14 cellular contexts compared by ENCODE assay signal in genomic region chr2:37091873-37092272, GRCh38. TPM values are rescaled to one million over a fixed set of nuclear protein-coding genes. Genes with fewer than 3 reads are reported as not detected.
DNase-seq lines count a peak whose midpoint lies in the region; ATAC-seq and TF ChIP-seq lines count a peak whose summit lies in the region.
"Had no signal": no experiment of that assay in that cellular context is flagged by ENCODE, and none has a peak within 500 bp of the region (broad histone marks: within the 10 kb centered on the region; RNA-seq: fewer than 3 reads in every experiment).

No MANE protein-coding gene starts in this region.

- TF ChIP-seq CTCF in gastrocnemius medialis (IDR thresholded peaks at IDR 0.05 in 4 of 5, conservative IDR thresholded peaks at IDR 0.05 in 1 of 5) (no peak), psoas muscle (IDR thresholded peaks at IDR 0.05) (no peak)

- no peak for TF ChIP-seq POLR2A in gastrocnemius medialis (IDR thresholded peaks at IDR 0.05)

- peak; percentile 51 for ATAC-seq in GM18508 (IDR thresholded peaks at IDR 0.05; ENCODE audit: insufficient read depth, unreplicated experiment)
- ATAC-seq in GM21381 (IDR thresholded peaks at IDR 0.05; ENCODE audit: unreplicated experiment): peak; percentile 48
- peak; percentile 43 for ATAC-seq in HG03103 (IDR thresholded peaks at IDR 0.05; ENCODE audit: low read depth, unreplicated experiment)
- ATAC-seq in gastrocnemius medialis: no peak
- no peak for ATAC-seq in psoas muscle
- ATAC-seq: CD8-positive, alpha-beta T cell; K562 had no signal

- H3K27me3 ChIP-seq in gastrocnemius medialis: no peaks in the 10 kb centered on the region
- no peaks in the 10 kb centered on the region for H3K27me3 ChIP-seq in psoas muscle (ENCODE audit: insufficient read depth in 3 of 3, low read length in 2 of 3)
- H3K27me3 ChIP-seq: right atrium auricular region, SJSA1 had no signal

- peak; percentile 45 for DNase-seq in RPMI8226
- DNase-seq in SIG-M5 (lab: John Stamatoyannopoulos, UW): no peak
- no peak for DNase-seq in gastrocnemius medialis
- no peak for DNase-seq in DMS153 (lab: John Stamatoyannopoulos, UW)
- DNase-seq in psoas muscle: no peak
- DNase-seq: CD8-positive, alpha-beta T cell; erythroblast; NCI-H2227 treated with DMSO at 0.1 percent for 48 hours had no signal

- no peak overlapping the region for H3K27ac ChIP-seq in gastrocnemius medialis
- no peak overlapping the region for H3K27ac ChIP-seq in psoas muscle
- H3K27ac ChIP-seq: right atrium auricular region, SJSA1 had no signal

- H3K36me3 ChIP-seq in gastrocnemius medialis (peaks cover 4 to 85% of the 10 kb centered on the region in 2 donors), psoas muscle (ENCODE audit: insufficient read depth in 1 of 2, low read depth in 1 of 2) (peaks cover 4 to 90% of the 10 kb centered on the region in 2 donors)

- in situ Hi-C loops in gastrocnemius medialis (cut with MboI; ENCODE audit: low sequenced_read_pairs in 4 of 4): no loop called here

- H3K4me3 ChIP-seq in gastrocnemius medialis (no peak overlapping the region), psoas muscle (no peak overlapping the region)
- H3K4me3 ChIP-seq: K562, right atrium auricular region, SJSA1 had no signal

- H3K4me1 ChIP-seq in gastrocnemius medialis (no peaks in the 10 kb centered on the region), psoas muscle (no peaks in the 10 kb centered on the region)
- H3K4me1 ChIP-seq: right atrium auricular region, SJSA1 had no signal

- intact Hi-C loops in gastrocnemius medialis (cut with DNase I; ENCODE audit: low total_unique reads): no loop called here
- intact Hi-C loops in psoas muscle (cut with DNase I): no loop called here

- H3K9me3 ChIP-seq in gastrocnemius medialis: no peaks in the 10 kb centered on the region
- H3K9me3 ChIP-seq in psoas muscle: no peaks in the 10 kb centered on the region
- H3K9me3 ChIP-seq: right atrium auricular region, SJSA1 had no signal

- WGBS in psoas muscle, 3 donors: 84 to 89% (median 88%) methylated on average over 5 of the region's 5 CpGs

RNA-seq across cellular contexts. Expression of gene GPATCH11, which starts 7.6 kb away (rescaled TPM):
- total RNA-seq in gastrocnemius medialis (1 to 10 TPM; 2.5 to 3.7 (median 3.0) TPM), psoas muscle (1 to 10 TPM; 2.0 to 4.7 (median 4.0) TPM)
- polyA plus RNA-seq in psoas muscle: 1 to 10 TPM; 2.9 to 9.1 (median 3.1) TPM

RNA-seq across cellular contexts. Expression of gene HEATR5B, which starts 7.7 kb away (rescaled TPM):
- total RNA-seq in gastrocnemius medialis: 1 to 10 TPM; 6.8 to 10.0 (median 9.8) TPM
- total RNA-seq in psoas muscle: 1 to 10 TPM; 5.4 to 6.9 (median 6.1) TPM
- 1 to 10 TPM; 3.0 to 4.1 (median 3.2) TPM for polyA plus RNA-seq in psoas muscle

Comparison
In these comparisons a context has a peak if more than half of its experiments do, and no peak if none do; other contexts are left out.
1. ATAC-seq: peak in GM18508 (single experiment), GM21381 (single experiment) and HG03103 (single experiment); none in gastrocnemius medialis (0 of 2) and psoas muscle (0 of 4).